In the genomic region with DNA sequence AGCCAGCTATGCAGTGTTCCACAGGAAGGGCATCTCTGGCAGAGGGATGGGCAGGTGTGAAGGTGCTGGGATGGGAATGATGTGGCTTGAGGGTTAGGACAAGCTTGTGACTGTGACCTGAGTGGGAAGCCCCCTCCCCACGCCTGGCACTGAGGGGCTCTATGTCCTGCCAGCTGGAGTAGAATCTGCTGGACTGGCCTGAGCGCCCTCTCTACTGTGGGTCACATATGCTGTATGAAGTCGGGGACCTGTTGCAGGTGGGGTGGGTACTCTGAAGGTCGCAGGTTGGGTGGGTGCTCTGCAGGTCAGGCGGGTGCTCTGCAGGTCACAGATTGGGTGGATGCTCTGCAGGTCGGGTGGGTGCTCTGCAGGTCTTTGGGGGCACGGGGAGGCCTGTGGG, we compare ENCODE assay signal across 25 cellular contexts. TPM values are rescaled to one million over a fixed set of nuclear protein-coding genes. Genes with fewer than 3 reads are reported as not detected.
A peak's percentile ranks its signal among the peaks of the same experiment; 100 is the strongest.
DNase-seq lines count a peak whose midpoint lies in the region; ATAC-seq and TF ChIP-seq lines count a peak whose summit lies in the region.
"Had no signal": no experiment of that assay in that cellular context is flagged by ENCODE, and none has a peak within 500 bp of the region (broad histone marks: within the 10 kb centered on the region; RNA-seq: fewer than 3 reads in every experiment).

No MANE protein-coding gene starts in this region.

- WGBS in spleen, 5 donors: 69 to 81% (median 76%) methylated on average over 7 of the region's 7 CpGs

- TF ChIP-seq CTCF in neural crest cell (conservative IDR thresholded peaks at IDR 0.05) (no peak), spleen (IDR thresholded peaks at IDR 0.05 in 8 of 11, conservative IDR thresholded peaks at IDR 0.05 in 3 of 11) (no peak)

- H3K4me1 ChIP-seq in spleen: no peaks in the 10 kb centered on the region
- H3K4me1 ChIP-seq: BE2C; BLaER1 treated with 17β-estradiol and CSF1 and Interleukin-3, amounts not matched to agents 10 nM and 100 nM had no signal

- no peak overlapping the region for H3K27ac ChIP-seq in spleen
- H3K27ac ChIP-seq: 22Rv1; BLaER1 treated with 17β-estradiol and CSF1 and Interleukin-3, amounts not matched to agents 10 nM and 100 nM; GM23248 had no signal

- H3K9me3 Mint-ChIP-seq in stimulated activated naive CD8-positive, alpha-beta T cell treated with anti-CD3 and anti-CD28 coated beads, Interleukin-15, amount 100 ng/mL, for 72 hours: no peaks in the 10 kb centered on the region
- H3K9me3 Mint-ChIP-seq in neural crest cell: no peaks in the 10 kb centered on the region
- H3K9me3 Mint-ChIP-seq: CD4-positive, alpha-beta T cell; CD8-positive, alpha-beta memory T cell; H9; HFFc6 had no signal

- H3K4me1 Mint-ChIP-seq in stimulated activated naive CD8-positive, alpha-beta T cell treated with anti-CD3 and anti-CD28 coated beads, Interleukin-15, amount 100 ng/mL, for 72 hours: no peaks in the 10 kb centered on the region
- H3K4me1 Mint-ChIP-seq in neural crest cell: peaks cover 19% of the 10 kb centered on the region
- H3K4me1 Mint-ChIP-seq: CD14-positive monocyte; CD8-positive, alpha-beta memory T cell had no signal

- no peak for TF ChIP-seq POLR2A in spleen (IDR thresholded peaks at IDR 0.05)

- no peak for ATAC-seq in stimulated activated naive CD8-positive, alpha-beta T cell treated with anti-CD3 and anti-CD28 coated beads, Interleukin-15, amount 100 ng/mL, for 72 hours
- no peak for ATAC-seq in stimulated activated naive CD8-positive, alpha-beta T cell treated with anti-CD3 and anti-CD28 coated beads, Interleukin-15, Interleukin-2, amounts not matched to agents 100 U/mL and 50 U/mL, for 24 hours
- ATAC-seq in GM19455 (IDR thresholded peaks at IDR 0.05; ENCODE audit: unreplicated experiment) (no peak), GM19463 (IDR thresholded peaks at IDR 0.05; ENCODE audit: unreplicated experiment) (no peak), GM21390 (IDR thresholded peaks at IDR 0.05; ENCODE audit: unreplicated experiment) (no peak)
- ATAC-seq: GM12878, HCT116 had no signal

- H3K36me3 Mint-ChIP-seq in neural crest cell (ENCODE audit: low read depth): no peaks in the 10 kb centered on the region
- H3K36me3 Mint-ChIP-seq: CD14-positive monocyte; CD8-positive, alpha-beta memory T cell had no signal

- H3K9me3 ChIP-seq in spleen: no peaks in the 10 kb centered on the region
- H3K9me3 ChIP-seq: BE2C; BLaER1 treated with 17β-estradiol and CSF1 and Interleukin-3, amounts not matched to agents 10 nM and 100 nM had no signal

- H3K36me3 ChIP-seq in spleen: no peaks in the 10 kb centered on the region
- H3K36me3 ChIP-seq: BE2C had no signal

- peaks cover 47% of the 10 kb centered on the region for H3K27me3 Mint-ChIP-seq in stimulated activated naive CD8-positive, alpha-beta T cell treated with anti-CD3 and anti-CD28 coated beads, Interleukin-15, amount 100 ng/mL, for 72 hours
- no peaks in the 10 kb centered on the region for H3K27me3 Mint-ChIP-seq in neural crest cell (ENCODE audit: low read depth)

- H3K27ac Mint-ChIP-seq in stimulated activated naive CD8-positive, alpha-beta T cell treated with anti-CD3 and anti-CD28 coated beads, Interleukin-15, amount 100 ng/mL, for 72 hours: peak overlapping the region; percentile 1 to 75
- peak overlapping the region; percentile 50 for H3K27ac Mint-ChIP-seq in neural crest cell (ENCODE audit: unreplicated experiment)
- H3K27ac Mint-ChIP-seq: CD4-positive, alpha-beta T cell; HFFc6 had no signal

- intact Hi-C loops in spleen (cut with DNase I; ENCODE audit: low total_unique reads): loop anchor here (5.0 kb wide), 1 partner anchor 300 kb away; no protein-coding TSS in a partner anchor

- DNase-seq in stimulated activated naive CD8-positive, alpha-beta T cell treated with anti-CD3 and anti-CD28 coated beads, Interleukin-15, amount 100 ng/mL, for 72 hours: no peak
- no peak for DNase-seq in stimulated activated naive CD8-positive, alpha-beta T cell treated with anti-CD3 and anti-CD28 coated beads, Interleukin-15, Interleukin-2, amounts not matched to agents 100 U/mL and 50 U/mL, for 24 hours
- DNase-seq in neural crest cell (ENCODE audit: low read depth, low spot score): no peak
- peak; percentile 62 for DNase-seq in spleen
- DNase-seq in NCI-H2196 (lab: John Stamatoyannopoulos, UW; ENCODE audit: unreplicated experiment): no peak
- DNase-seq: ACHN; AML-193; BE2C; CD4-positive, alpha-beta T cell; CD8-positive, alpha-beta memory T cell; DMS 273 treated with DMSO at 0.1 percent for 48 hours; DMS79; EL; GDM1; GM23248; H9; HFFc6 had no signal

- H3K27me3 ChIP-seq in spleen (replicated peaks in 1 of 7): peaks cover 0 to 29% (median 2%) of the 10 kb centered on the region in 7 donors
- H3K27me3 ChIP-seq: BLaER1 treated with 17β-estradiol and CSF1 and Interleukin-3, amounts not matched to agents 10 nM and 100 nM had no signal

- H3K4me3 Mint-ChIP-seq in stimulated activated naive CD8-positive, alpha-beta T cell treated with anti-CD3 and anti-CD28 coated beads, Interleukin-15, amount 100 ng/mL, for 72 hours: no peak overlapping the region
- no peak overlapping the region for H3K4me3 Mint-ChIP-seq in neural crest cell
- H3K4me3 Mint-ChIP-seq: CD14-positive monocyte; CD4-positive, alpha-beta T cell; CD8-positive, alpha-beta memory T cell; H9; HFFc6 had no signal

- H3K4me3 ChIP-seq in spleen: no peak overlapping the region
- H3K4me3 ChIP-seq: BLaER1 treated with 17β-estradiol and CSF1 and Interleukin-3, amounts not matched to agents 10 nM and 100 nM; GM12878; GM23248 had no signal

RNA-seq across cellular contexts. Expression of gene KCNG1, which starts 20.3 kb away (rescaled TPM):
- 4.5 and 5.8 TPM in 2 replicates for total RNA-seq in neural crest cell
- total RNA-seq in spleen: 1 to 10 TPM; 1.6 to 5.0 (median 3.5) TPM
- 1 to 10 TPM in 2 of 3 donors, under 1 TPM in 1; 0.35 to 3.0 (median 1.9) TPM for polyA plus RNA-seq in spleen
- total RNA-seq: CD4-positive, alpha-beta T cell; GM12878 had no signal
- polyA plus RNA-seq: CD14-positive monocyte; CD8-positive, alpha-beta memory T cell; GM12878 had no signal

RNA-seq across cellular contexts. Expression of gene MOCS3, which starts 44.0 kb away (rescaled TPM):
- 6.1 and 6.5 TPM in 2 replicates for total RNA-seq in neural crest cell
- 1 to 10 TPM; 3.4 to 7.0 (median 5.3) TPM for total RNA-seq in spleen
- 1 to 10 TPM; 2.6 to 4.2 (median 3.2) TPM for polyA plus RNA-seq in spleen

RNA-seq across cellular contexts. Expression of gene DPM1, which starts 44.3 kb away (rescaled TPM):
- 42.9 and 48.3 TPM in 2 replicates for total RNA-seq in neural crest cell
- total RNA-seq in spleen: 10 to 100 TPM; 28.1 to 62.5 (median 37.9) TPM
- polyA plus RNA-seq in spleen: 10 to 100 TPM; 40.7 to 65.0 (median 46.9) TPM
